Comparison of ENCODE assay signal across 1 cellular context in the genomic region with DNA sequence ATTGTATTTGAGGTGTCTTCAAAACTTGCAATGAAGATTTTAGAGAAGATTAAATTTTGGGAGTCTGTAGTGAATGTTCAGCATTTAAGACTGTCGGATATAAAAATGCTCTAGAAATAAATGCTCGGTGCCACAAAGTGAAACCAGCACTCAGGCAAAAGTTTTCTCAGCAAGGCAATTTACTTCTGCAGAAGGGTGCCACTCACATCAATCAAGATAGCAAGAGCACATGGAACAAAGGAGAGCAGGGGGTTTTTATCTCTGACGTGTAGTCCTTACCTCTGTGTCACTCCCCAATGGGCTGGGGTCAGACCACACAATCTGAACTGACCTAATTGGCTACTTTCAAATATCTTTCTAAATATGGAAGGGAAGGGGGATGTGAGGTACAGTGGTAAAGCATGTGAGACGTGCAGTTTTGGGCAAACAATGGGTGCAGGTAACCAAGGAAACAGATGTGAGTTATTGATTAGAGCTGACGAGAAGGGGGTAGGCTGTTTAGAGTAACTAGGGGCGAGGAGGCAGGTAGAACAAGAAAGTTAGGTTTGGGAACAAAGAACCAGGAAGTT.
TF ChIP-seq lines count a peak whose summit lies in the region.

No MANE protein-coding gene starts in this region.

TF ChIP-seq in H1, 55 proteins besides CTCF, POLR2A, EP300 and RAD21:
- TF ChIP-seq, protein P1, sequence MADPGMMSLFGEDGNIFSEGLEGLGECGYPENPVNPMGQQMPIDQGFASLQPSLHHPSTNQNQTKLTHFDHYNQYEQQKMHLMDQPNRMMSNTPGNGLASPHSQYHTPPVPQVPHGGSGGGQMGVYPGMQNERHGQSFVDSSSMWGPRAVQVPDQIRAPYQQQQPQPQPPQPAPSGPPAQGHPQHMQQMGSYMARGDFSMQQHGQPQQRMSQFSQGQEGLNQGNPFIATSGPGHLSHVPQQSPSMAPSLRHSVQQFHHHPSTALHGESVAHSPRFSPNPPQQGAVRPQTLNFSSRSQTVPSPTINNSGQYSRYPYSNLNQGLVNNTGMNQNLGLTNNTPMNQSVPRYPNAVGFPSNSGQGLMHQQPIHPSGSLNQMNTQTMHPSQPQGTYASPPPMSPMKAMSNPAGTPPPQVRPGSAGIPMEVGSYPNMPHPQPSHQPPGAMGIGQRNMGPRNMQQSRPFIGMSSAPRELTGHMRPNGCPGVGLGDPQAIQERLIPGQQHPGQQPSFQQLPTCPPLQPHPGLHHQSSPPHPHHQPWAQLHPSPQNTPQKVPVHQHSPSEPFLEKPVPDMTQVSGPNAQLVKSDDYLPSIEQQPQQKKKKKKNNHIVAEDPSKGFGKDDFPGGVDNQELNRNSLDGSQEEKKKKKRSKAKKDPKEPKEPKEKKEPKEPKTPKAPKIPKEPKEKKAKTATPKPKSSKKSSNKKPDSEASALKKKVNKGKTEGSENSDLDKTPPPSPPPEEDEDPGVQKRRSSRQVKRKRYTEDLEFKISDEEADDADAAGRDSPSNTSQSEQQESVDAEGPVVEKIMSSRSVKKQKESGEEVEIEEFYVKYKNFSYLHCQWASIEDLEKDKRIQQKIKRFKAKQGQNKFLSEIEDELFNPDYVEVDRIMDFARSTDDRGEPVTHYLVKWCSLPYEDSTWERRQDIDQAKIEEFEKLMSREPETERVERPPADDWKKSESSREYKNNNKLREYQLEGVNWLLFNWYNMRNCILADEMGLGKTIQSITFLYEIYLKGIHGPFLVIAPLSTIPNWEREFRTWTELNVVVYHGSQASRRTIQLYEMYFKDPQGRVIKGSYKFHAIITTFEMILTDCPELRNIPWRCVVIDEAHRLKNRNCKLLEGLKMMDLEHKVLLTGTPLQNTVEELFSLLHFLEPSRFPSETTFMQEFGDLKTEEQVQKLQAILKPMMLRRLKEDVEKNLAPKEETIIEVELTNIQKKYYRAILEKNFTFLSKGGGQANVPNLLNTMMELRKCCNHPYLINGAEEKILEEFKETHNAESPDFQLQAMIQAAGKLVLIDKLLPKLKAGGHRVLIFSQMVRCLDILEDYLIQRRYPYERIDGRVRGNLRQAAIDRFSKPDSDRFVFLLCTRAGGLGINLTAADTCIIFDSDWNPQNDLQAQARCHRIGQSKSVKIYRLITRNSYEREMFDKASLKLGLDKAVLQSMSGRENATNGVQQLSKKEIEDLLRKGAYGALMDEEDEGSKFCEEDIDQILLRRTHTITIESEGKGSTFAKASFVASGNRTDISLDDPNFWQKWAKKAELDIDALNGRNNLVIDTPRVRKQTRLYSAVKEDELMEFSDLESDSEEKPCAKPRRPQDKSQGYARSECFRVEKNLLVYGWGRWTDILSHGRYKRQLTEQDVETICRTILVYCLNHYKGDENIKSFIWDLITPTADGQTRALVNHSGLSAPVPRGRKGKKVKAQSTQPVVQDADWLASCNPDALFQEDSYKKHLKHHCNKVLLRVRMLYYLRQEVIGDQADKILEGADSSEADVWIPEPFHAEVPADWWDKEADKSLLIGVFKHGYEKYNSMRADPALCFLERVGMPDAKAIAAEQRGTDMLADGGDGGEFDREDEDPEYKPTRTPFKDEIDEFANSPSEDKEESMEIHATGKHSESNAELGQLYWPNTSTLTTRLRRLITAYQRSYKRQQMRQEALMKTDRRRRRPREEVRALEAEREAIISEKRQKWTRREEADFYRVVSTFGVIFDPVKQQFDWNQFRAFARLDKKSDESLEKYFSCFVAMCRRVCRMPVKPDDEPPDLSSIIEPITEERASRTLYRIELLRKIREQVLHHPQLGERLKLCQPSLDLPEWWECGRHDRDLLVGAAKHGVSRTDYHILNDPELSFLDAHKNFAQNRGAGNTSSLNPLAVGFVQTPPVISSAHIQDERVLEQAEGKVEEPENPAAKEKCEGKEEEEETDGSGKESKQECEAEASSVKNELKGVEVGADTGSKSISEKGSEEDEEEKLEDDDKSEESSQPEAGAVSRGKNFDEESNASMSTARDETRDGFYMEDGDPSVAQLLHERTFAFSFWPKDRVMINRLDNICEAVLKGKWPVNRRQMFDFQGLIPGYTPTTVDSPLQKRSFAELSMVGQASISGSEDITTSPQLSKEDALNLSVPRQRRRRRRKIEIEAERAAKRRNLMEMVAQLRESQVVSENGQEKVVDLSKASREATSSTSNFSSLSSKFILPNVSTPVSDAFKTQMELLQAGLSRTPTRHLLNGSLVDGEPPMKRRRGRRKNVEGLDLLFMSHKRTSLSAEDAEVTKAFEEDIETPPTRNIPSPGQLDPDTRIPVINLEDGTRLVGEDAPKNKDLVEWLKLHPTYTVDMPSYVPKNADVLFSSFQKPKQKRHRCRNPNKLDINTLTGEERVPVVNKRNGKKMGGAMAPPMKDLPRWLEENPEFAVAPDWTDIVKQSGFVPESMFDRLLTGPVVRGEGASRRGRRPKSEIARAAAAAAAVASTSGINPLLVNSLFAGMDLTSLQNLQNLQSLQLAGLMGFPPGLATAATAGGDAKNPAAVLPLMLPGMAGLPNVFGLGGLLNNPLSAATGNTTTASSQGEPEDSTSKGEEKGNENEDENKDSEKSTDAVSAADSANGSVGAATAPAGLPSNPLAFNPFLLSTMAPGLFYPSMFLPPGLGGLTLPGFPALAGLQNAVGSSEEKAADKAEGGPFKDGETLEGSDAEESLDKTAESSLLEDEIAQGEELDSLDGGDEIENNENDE (IDR thresholded peaks at IDR 0.05; ENCODE audit: insufficient replicate concordance, low read length): no peak
- no peak for TF ChIP-seq CHD2 (IDR thresholded peaks at IDR 0.05; ENCODE audit: low read length)
- TF ChIP-seq, protein P2, sequence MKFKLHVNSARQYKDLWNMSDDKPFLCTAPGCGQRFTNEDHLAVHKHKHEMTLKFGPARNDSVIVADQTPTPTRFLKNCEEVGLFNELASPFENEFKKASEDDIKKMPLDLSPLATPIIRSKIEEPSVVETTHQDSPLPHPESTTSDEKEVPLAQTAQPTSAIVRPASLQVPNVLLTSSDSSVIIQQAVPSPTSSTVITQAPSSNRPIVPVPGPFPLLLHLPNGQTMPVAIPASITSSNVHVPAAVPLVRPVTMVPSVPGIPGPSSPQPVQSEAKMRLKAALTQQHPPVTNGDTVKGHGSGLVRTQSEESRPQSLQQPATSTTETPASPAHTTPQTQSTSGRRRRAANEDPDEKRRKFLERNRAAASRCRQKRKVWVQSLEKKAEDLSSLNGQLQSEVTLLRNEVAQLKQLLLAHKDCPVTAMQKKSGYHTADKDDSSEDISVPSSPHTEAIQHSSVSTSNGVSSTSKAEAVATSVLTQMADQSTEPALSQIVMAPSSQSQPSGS (IDR thresholded peaks at IDR 0.05; ENCODE audit: low read length): no peak
- no peak for TF ChIP-seq RBBP5 (IDR thresholded peaks at IDR 0.05; ENCODE audit: borderline replicate concordance, low read depth, low read length)
- no peak for TF ChIP-seq POLR2AphosphoS5 (IDR thresholded peaks at IDR 0.05; ENCODE audit: low read depth, low read length)
- TF ChIP-seq SIX5 (IDR thresholded peaks at IDR 0.05; ENCODE audit: low read depth, low read length): no peak
- TF ChIP-seq BCL11A (IDR thresholded peaks at IDR 0.05; ENCODE audit: low read depth in 2 of 2, low read length in 2 of 2): no peak
- no peak for TF ChIP-seq NRF1 (IDR thresholded peaks at IDR 0.05; ENCODE audit: low read depth, low read length)
- TF ChIP-seq, protein P3, sequence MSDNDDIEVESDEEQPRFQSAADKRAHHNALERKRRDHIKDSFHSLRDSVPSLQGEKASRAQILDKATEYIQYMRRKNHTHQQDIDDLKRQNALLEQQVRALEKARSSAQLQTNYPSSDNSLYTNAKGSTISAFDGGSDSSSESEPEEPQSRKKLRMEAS (IDR thresholded peaks at IDR 0.05): no peak
- TF ChIP-seq PHF8 (conservative IDR thresholded peaks at IDR 0.05; ENCODE audit: low read depth, low read length): no peak
- TF ChIP-seq TAF1 (IDR thresholded peaks at IDR 0.05; ENCODE audit: low read depth, low read length): no peak
- TF ChIP-seq RNF2 (IDR thresholded peaks at IDR 0.05; ENCODE audit: borderline replicate concordance, low read depth, low read length, missing control alignments, poor library complexity, severe bottlenecking): no peak
- TF ChIP-seq TCF12 (IDR thresholded peaks at IDR 0.05; ENCODE audit: low read depth, low read length): no peak
- TF ChIP-seq SP4 (IDR thresholded peaks at IDR 0.05; ENCODE audit: low read length): no peak
- no peak for TF ChIP-seq EZH2 (IDR thresholded peaks at IDR 0.05; ENCODE audit: low read depth, low read length, severe bottlenecking)
